ENCODE assay signal across 8 cellular contexts in genomic region chr1:155323729-155324040, GRCh38. TPM values are rescaled to one million over a fixed set of nuclear protein-coding genes. Genes with fewer than 3 reads are reported as not detected.
A peak's percentile ranks its signal among the peaks of the same experiment; 100 is the strongest.
DNase-seq lines count a peak whose midpoint lies in the region; ATAC-seq and TF ChIP-seq lines count a peak whose summit lies in the region.

No MANE protein-coding gene starts in this region.

- ATAC-seq in GM21515 (IDR thresholded peaks at IDR 0.05; ENCODE audit: unreplicated experiment) (peak; percentile 40), natural killer cell (peak; percentile 57 to 82 (median 68))
- peak; percentile 69 for ATAC-seq in activated T-helper 17 cell treated with anti-CD3 and anti-CD28 coated beads, Interleukin-2, amount 50 U/mL, for 72 hours (replicated peaks)
- ATAC-seq in stimulated activated naive CD8-positive, alpha-beta T cell treated with anti-CD3 and anti-CD28 coated beads, Interleukin-15, Interleukin-2, amounts not matched to agents 100 U/mL and 50 U/mL, for 24 hours, result peak; percentile 55

- intact Hi-C loops in Calu3 (cut with micrococcal nuclease; ENCODE audit: unreplicated experiment) (loop anchor here (1.0 to 2.0 kb wide), 3 partner anchors 15 to 73 kb away; partner anchors contain the start of gene FDPS), natural killer cell (cut with micrococcal nuclease) (loop anchor here (1.0 to 5.0 kb wide), 5 partner anchors 15 to 239 kb away; partner anchors contain the start of genes ASH1L, FDPS and THBS3)

- H3K4me3 Mint-ChIP-seq in Calu3 (ENCODE audit: low read depth, unreplicated experiment), result peak overlapping the region; percentile 90
- peak overlapping the region; percentile 58 to 95 (median 90) for H3K4me3 Mint-ChIP-seq in IgD-negative memory B cell
- H3K4me3 Mint-ChIP-seq in activated T-helper 17 cell treated with anti-CD3 and anti-CD28 coated beads, Interleukin-2, amount 50 U/mL, for 72 hours, result peak overlapping the region; percentile 75
- peak overlapping the region; percentile 96 for H3K4me3 Mint-ChIP-seq in natural killer cell

- H3K27me3 Mint-ChIP-seq in Calu3 (ENCODE audit: unreplicated experiment) (no peaks in the 10 kb centered on the region), IgD-negative memory B cell (no peaks in the 10 kb centered on the region), natural killer cell (ENCODE audit: low read depth in 2 of 2) (no peaks in the 10 kb centered on the region)
- H3K27me3 Mint-ChIP-seq in activated T-helper 17 cell treated with anti-CD3 and anti-CD28 coated beads, Interleukin-2, amount 50 U/mL, for 72 hours, result no peaks in the 10 kb centered on the region

- H3K27ac Mint-ChIP-seq in Calu3 (ENCODE audit: unreplicated experiment) (peak overlapping the region; percentile 60), IgD-negative memory B cell (peak overlapping the region in 2 of 3 donors; percentile 39 to 90), natural killer cell (peak overlapping the region; percentile 74 to 79)
- peak overlapping the region; percentile 73 for H3K27ac Mint-ChIP-seq in activated T-helper 17 cell treated with anti-CD3 and anti-CD28 coated beads, Interleukin-2, amount 50 U/mL, for 72 hours

- H3K4me3 ChIP-seq in fibroblast of mammary gland (ENCODE audit: control insufficient read depth, low read depth, low read length), result peak overlapping the region; percentile 86

- no peak for TF ChIP-seq CTCF in Calu3 (IDR thresholded peaks at IDR 0.05; ENCODE audit: unreplicated experiment)
- TF ChIP-seq CTCF in fibroblast of mammary gland (conservative IDR thresholded peaks at IDR 0.05; ENCODE audit: control insufficient read depth, insufficient read depth, low read depth, low read length), result no peak
- no peak for TF ChIP-seq CTCF in natural killer cell (IDR thresholded peaks at IDR 0.05)

- DNase-seq in Calu3 (peak; percentile 95), RPMI8226 (peak; percentile 95), fibroblast of mammary gland (ENCODE audit: low read depth) (peak; percentile 91), natural killer cell (peak; percentile 72)
- DNase-seq in stimulated activated naive CD8-positive, alpha-beta T cell treated with anti-CD3 and anti-CD28 coated beads, Interleukin-15, Interleukin-2, amounts not matched to agents 100 U/mL and 50 U/mL, for 24 hours, result peak; percentile 87

- H3K4me1 Mint-ChIP-seq in Calu3 (ENCODE audit: low read depth, unreplicated experiment), result peaks cover 44% of the 10 kb centered on the region
- H3K4me1 Mint-ChIP-seq in IgD-negative memory B cell, result peaks cover 0 to 28% (median 15%) of the 10 kb centered on the region in 3 donors
- peaks cover 19% of the 10 kb centered on the region for H3K4me1 Mint-ChIP-seq in activated T-helper 17 cell treated with anti-CD3 and anti-CD28 coated beads, Interleukin-2, amount 50 U/mL, for 72 hours
- H3K4me1 Mint-ChIP-seq in natural killer cell, result peaks cover 21 to 53% of the 10 kb centered on the region in 2 donors

- BruUV-seq in Calu3 (replicated peaks; lab: Mats Ljungman, UMichigan), result no TSS peak

- H3K36me3 Mint-ChIP-seq in Calu3 (ENCODE audit: insufficient read depth, unreplicated experiment) (peaks cover 93% of the 10 kb centered on the region), IgD-negative memory B cell (peaks cover 4% of the 10 kb centered on the region), natural killer cell (no peaks in the 10 kb centered on the region)
- H3K36me3 Mint-ChIP-seq in activated T-helper 17 cell treated with anti-CD3 and anti-CD28 coated beads, Interleukin-2, amount 50 U/mL, for 72 hours (ENCODE audit: low read depth), result peaks cover 35% of the 10 kb centered on the region

- CTCF ChIA-PET in Calu3 (lab: Charles Lee), result interaction anchor here (0.6 to 3.4 kb wide), 21 partner anchors 15 to 679 kb away, joined by 3 to 44 read pairs (median 6); partner anchors contain the start of genes CLK2, FDPS, HCN3 and KRTCAP2

- H3K9me3 Mint-ChIP-seq in Calu3 (ENCODE audit: low read depth, unreplicated experiment) (no peaks in the 10 kb centered on the region), IgD-negative memory B cell (no peaks in the 10 kb centered on the region), natural killer cell (no peaks in the 10 kb centered on the region)
- H3K9me3 Mint-ChIP-seq in activated T-helper 17 cell treated with anti-CD3 and anti-CD28 coated beads, Interleukin-2, amount 50 U/mL, for 72 hours, result no peaks in the 10 kb centered on the region

RNA-seq across cellular contexts. Expression of gene RUSC1, which starts 3.0 kb away (rescaled TPM):
- total RNA-seq in Calu3 (2022) (48.4 and 49.0 TPM in 2 replicates), natural killer cell (10 to 100 TPM; 20.4 to 24.7 (median 21.5) TPM)
- 8.9 TPM for polyA plus RNA-seq in IgD-negative memory B cell
- total RNA-seq in activated T-helper 17 cell treated with anti-CD3 and anti-CD28 coated beads, Interleukin-2, amount 50 U/mL, for 72 hours, result 10 to 100 TPM; 22.3 to 30.0 TPM

RNA-seq across cellular contexts. Expression of gene FDPS, which starts 15.0 kb away (rescaled TPM):
- total RNA-seq in Calu3 (2022), result 329 and 410 TPM in 2 replicates
- 120 TPM for polyA plus RNA-seq in IgD-negative memory B cell
- 100 to 1,000 TPM; 319 to 371 TPM for total RNA-seq in activated T-helper 17 cell treated with anti-CD3 and anti-CD28 coated beads, Interleukin-2, amount 50 U/mL, for 72 hours
- 100 to 1,000 TPM; 105 to 110 (median 105) TPM for total RNA-seq in natural killer cell

RNA-seq across cellular contexts. Expression of gene PKLR, which starts 22.4 kb away (rescaled TPM):
- not detected in 2 replicates for total RNA-seq in Calu3 (2022)
- not detected for polyA plus RNA-seq in IgD-negative memory B cell
- not detected for total RNA-seq in activated T-helper 17 cell treated with anti-CD3 and anti-CD28 coated beads, Interleukin-2, amount 50 U/mL, for 72 hours
- total RNA-seq in natural killer cell, result under 1 TPM in 1 of 3 donors, not detected in 2; 0.12 TPM

RNA-seq across cellular contexts. Expression of gene HCN3, which starts 46.4 kb away (rescaled TPM):
- total RNA-seq in Calu3 (2022) (11.8 and 19.6 TPM in 2 replicates), natural killer cell (1 to 10 TPM; 2.0 to 3.4 (median 2.6) TPM)
- 2.3 TPM for polyA plus RNA-seq in IgD-negative memory B cell
- total RNA-seq in activated T-helper 17 cell treated with anti-CD3 and anti-CD28 coated beads, Interleukin-2, amount 50 U/mL, for 72 hours, result 1 to 10 TPM; 4.1 to 6.0 TPM

RNA-seq across cellular contexts. Expression of gene CLK2, which starts 50.4 kb away (rescaled TPM):
- total RNA-seq in Calu3 (2022) (78.5 and 79.4 TPM in 2 replicates), natural killer cell (10 to 100 TPM; 70.4 to 97.5 (median 84.4) TPM)
- 19.7 TPM for polyA plus RNA-seq in IgD-negative memory B cell
- total RNA-seq in activated T-helper 17 cell treated with anti-CD3 and anti-CD28 coated beads, Interleukin-2, amount 50 U/mL, for 72 hours, result 100 to 1,000 TPM in 1 of 2 donors, 10 to 100 TPM in 1; 87.7 to 131 TPM

Comparison
In these comparisons a context has a peak if more than half of its experiments do, and no peak if none do; other contexts are left out.
1. Peak in every context shown above with its lines: DNase-seq, ATAC-seq and H3K4me3 ChIP-seq.